8 cellular contexts compared by ENCODE assay signal in the genomic region with DNA sequence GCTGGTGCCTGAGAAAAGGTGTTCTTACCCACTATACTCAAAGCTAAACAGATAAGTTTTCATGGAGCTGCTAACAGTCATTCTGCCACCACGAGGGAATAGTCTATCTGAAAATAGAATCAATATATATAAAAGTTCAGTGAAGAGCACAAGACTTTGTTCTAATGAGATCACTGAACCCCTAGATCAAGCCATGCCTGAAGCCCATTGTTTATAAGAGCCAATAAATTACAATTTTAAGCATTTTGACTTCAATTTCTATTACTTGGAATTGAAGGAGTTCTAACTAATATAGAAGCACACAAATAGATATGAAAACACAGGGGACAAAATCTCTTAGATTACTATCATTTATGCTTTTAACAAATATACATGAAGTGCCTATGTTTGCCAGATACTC.
"Had no signal": no experiment of that assay in that cellular context is flagged by ENCODE, and none has a peak within 500 bp of the region (broad histone marks: within the 10 kb centered on the region; RNA-seq: fewer than 3 reads in every experiment).

No MANE protein-coding gene starts in this region.

- ATAC-seq: GM12878 had no signal

- H3K4me3 ChIP-seq: GM12878 had no signal

- FAIRE-seq: G401.6, GM12878, GM12891, GM12892, GM18507, GM19239 had no signal

- DNase-seq: GDM1, GF-D8 had no signal
